1 cellular context compared by ENCODE assay signal in genomic region chr4:121139533-121140222, GRCh38.
TF ChIP-seq lines count a peak whose summit lies in the region.

No MANE protein-coding gene starts in this region.

TF ChIP-seq in GM12878, 131 proteins besides CTCF, POLR2A, EP300 and RAD21 (continued from another document and continues in another):
- no peak for TF ChIP-seq CUX1 (IDR thresholded peaks at IDR 0.05; ENCODE audit: insufficient replicate concordance, low read depth, low read length)
- no peak for TF ChIP-seq CBX3 (IDR thresholded peaks at IDR 0.05; ENCODE audit: borderline replicate concordance, low read depth)
- TF ChIP-seq TCF3 (IDR thresholded peaks at IDR 0.05; ENCODE audit: borderline replicate concordance, insufficient read depth, low read depth, low read length): no peak
- no peak for TF ChIP-seq REST (IDR thresholded peaks at IDR 0.05; ENCODE audit: low read depth, low read length)
- TF ChIP-seq BCL11A (IDR thresholded peaks at IDR 0.05; ENCODE audit: low read depth, low read length): peak; percentile 82; the same call in 1 of the 2 replicates
- TF ChIP-seq ZNF24 (IDR thresholded peaks at IDR 0.05): no peak
- no peak for TF ChIP-seq FOXK2 (IDR thresholded peaks at IDR 0.05)
- no peak for TF ChIP-seq ZNF384 (IDR thresholded peaks at IDR 0.05; ENCODE audit: borderline replicate concordance, low read depth, low read length)
- TF ChIP-seq RUNX3 (IDR thresholded peaks at IDR 0.05; ENCODE audit: low read length): peak; percentile 93
- TF ChIP-seq FOXM1 (IDR thresholded peaks at IDR 0.05; ENCODE audit: low read depth, low read length): peak; percentile 89; the same call in 1 of the 2 replicates
- peak; percentile 92 for TF ChIP-seq MEF2A (IDR thresholded peaks at IDR 0.05; ENCODE audit: insufficient read depth, low read depth, low read length)
- TF ChIP-seq CBFB (IDR thresholded peaks at IDR 0.05; ENCODE audit: low read depth): no peak
- TF ChIP-seq BMI1 (IDR thresholded peaks at IDR 0.05; ENCODE audit: borderline replicate concordance): no peak
- no peak for TF ChIP-seq ASH2L (IDR thresholded peaks at IDR 0.05; ENCODE audit: borderline replicate concordance, low read depth)
- peak; percentile 55 for TF ChIP-seq SKIL (IDR thresholded peaks at IDR 0.05; ENCODE audit: low read depth, poor library complexity, severe bottlenecking)
- peak; percentile 89 for TF ChIP-seq JUNB (IDR thresholded peaks at IDR 0.05)
- no peak for TF ChIP-seq ZNF274 (IDR thresholded peaks at IDR 0.05; ENCODE audit: insufficient read depth, insufficient read length)
- no peak for TF ChIP-seq PBX3 (IDR thresholded peaks at IDR 0.05; ENCODE audit: insufficient replicate concordance, low read depth, low read length)
- TF ChIP-seq BCLAF1 (IDR thresholded peaks at IDR 0.05): no peak
- TF ChIP-seq YBX1 (IDR thresholded peaks at IDR 0.05): no peak
- no peak for TF ChIP-seq ATF3 (IDR thresholded peaks at IDR 0.05; ENCODE audit: borderline replicate concordance, extremely low read depth, low read depth, low read length)
- TF ChIP-seq WRNIP1 (IDR thresholded peaks at IDR 0.05; ENCODE audit: borderline replicate concordance, low read depth, low read length): no peak
- no peak for TF ChIP-seq ZNF592 (IDR thresholded peaks at IDR 0.05)
- no peak for TF ChIP-seq YY1 (IDR thresholded peaks at IDR 0.05; ENCODE audit: low read depth, low read length)
- TF ChIP-seq SPI1 (IDR thresholded peaks at IDR 0.05; ENCODE audit: borderline replicate concordance, insufficient read depth, low read depth, low read length): peak; percentile 72; the same call in 1 of the 2 replicates
- no peak for TF ChIP-seq MXI1 (IDR thresholded peaks at IDR 0.05; ENCODE audit: low read depth, low read length)
- no peak for TF ChIP-seq RCOR1 (conservative IDR thresholded peaks at IDR 0.05; ENCODE audit: low read depth, low read length)
- no peak for TF ChIP-seq SIN3A (IDR thresholded peaks at IDR 0.05; ENCODE audit: low read depth, low read length)
- TF ChIP-seq CREB1 (IDR thresholded peaks at IDR 0.05; ENCODE audit: low read depth): 0 out of 2 replicates have a peak, but pooled peaks have one; percentile 26
- TF ChIP-seq ZNF207 (IDR thresholded peaks at IDR 0.05; ENCODE audit: borderline replicate concordance): no peak
- no peak for TF ChIP-seq USF2 (IDR thresholded peaks at IDR 0.05; ENCODE audit: borderline replicate concordance, low read depth, low read length)
- TF ChIP-seq POLR2AphosphoS2 (IDR thresholded peaks at IDR 0.05; ENCODE audit: low read depth, low read length): no peak
- TF ChIP-seq ZNF622 (IDR thresholded peaks at IDR 0.05): no peak
- no peak for TF ChIP-seq ZBTB33 (IDR thresholded peaks at IDR 0.05)
- no peak for TF ChIP-seq MYC (IDR thresholded peaks at IDR 0.05; ENCODE audit: insufficient read depth, insufficient read length, insufficient replicate concordance, low read length, severe bottlenecking)
- no peak for TF ChIP-seq NR2C1 (IDR thresholded peaks at IDR 0.05)
